22 cellular contexts compared by ENCODE assay signal in the genomic region with DNA sequence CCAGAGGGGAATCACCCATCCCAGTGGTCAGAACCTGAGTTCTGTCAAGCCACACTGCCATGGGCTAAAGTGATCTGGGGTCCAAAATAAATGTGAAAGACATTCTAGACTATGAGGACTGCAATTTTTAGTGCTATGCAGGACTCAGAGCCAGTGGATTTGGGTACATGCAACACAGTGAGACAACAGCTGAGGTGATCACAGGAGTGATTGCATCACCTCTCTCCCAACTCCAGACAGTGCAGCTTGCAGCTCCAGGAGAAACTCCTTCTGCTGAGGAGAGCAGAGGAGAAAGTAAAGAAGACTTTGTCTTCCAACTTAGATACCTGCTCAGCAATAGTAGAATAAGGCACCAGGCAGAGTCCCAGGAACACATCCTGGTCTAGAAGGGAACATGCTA.
A peak's percentile ranks its signal among the peaks of the same experiment; 100 is the strongest.
DNase-seq lines count a peak whose midpoint lies in the region; ATAC-seq, FAIRE-seq and TF ChIP-seq lines count a peak whose summit lies in the region.
"Had no signal": no experiment of that assay in that cellular context is flagged by ENCODE, and none has a peak within 500 bp of the region (broad histone marks: within the 10 kb centered on the region; RNA-seq: fewer than 3 reads in every experiment).

No MANE protein-coding gene starts in this region.

- H3K4me1 ChIP-seq in HepG2 (ENCODE audit: insufficient read depth, low read length) (no peaks in the 10 kb centered on the region), right lobe of liver (no peaks in the 10 kb centered on the region), mesendoderm (ENCODE audit: control insufficient read depth, low read depth, low read length) (no peaks in the 10 kb centered on the region), spleen (no peaks in the 10 kb centered on the region)
- H3K4me1 ChIP-seq: BLaER1, Caco-2 had no signal

- H3K36me3 ChIP-seq in HepG2 (replicated peaks in 1 of 2; ENCODE audit: control insufficient read depth in 1 of 2, insufficient read depth in 2 of 2, low read length in 2 of 2) = no peaks in the 10 kb centered on the region
- H3K36me3 ChIP-seq in right lobe of liver = no peaks in the 10 kb centered on the region
- H3K36me3 ChIP-seq in mesendoderm (ENCODE audit: control insufficient read depth, insufficient read depth, low read length) = no peaks in the 10 kb centered on the region
- H3K36me3 ChIP-seq in spleen = no peaks in the 10 kb centered on the region
- H3K36me3 ChIP-seq: BLaER1, HAP-1 had no signal

- H3K27me3 Mint-ChIP-seq in stimulated activated memory B cell treated with anti-CD40 and anti-IgM and Interleukin-4, amounts not matched to agents 10 μg/mL and 1 μg/mL and 100 μg/mL, for 72 hours = no peaks in the 10 kb centered on the region
- H3K27me3 Mint-ChIP-seq: B cell; CD4-positive, CD25-positive, alpha-beta regulatory T cell had no signal

- H3K27me3 ChIP-seq in HepG2 (ENCODE audit: control insufficient read depth in 1 of 2, insufficient read depth in 2 of 2, low read length in 2 of 2) (no peaks in the 10 kb centered on the region), right lobe of liver (no peaks in the 10 kb centered on the region), mesendoderm (ENCODE audit: insufficient read depth, low read length, poor library complexity) (no peaks in the 10 kb centered on the region), spleen (replicated peaks in 1 of 7) (no peaks in the 10 kb centered on the region)
- H3K27me3 ChIP-seq: BLaER1 had no signal

- no peak overlapping the region for H2AFZ ChIP-seq in HepG2 (ENCODE audit: low read length)
- H2AFZ ChIP-seq: GM23338 had no signal

- POLR2A ChIA-PET in HepG2 (lab: Yijun Ruan, JAX) = no interaction called here

- no peak overlapping the region for H3K4me3 Mint-ChIP-seq in stimulated activated memory B cell treated with anti-CD40 and anti-IgM and Interleukin-4, amounts not matched to agents 10 μg/mL and 1 μg/mL and 100 μg/mL, for 72 hours
- H3K4me3 Mint-ChIP-seq: B cell; CD4-positive, CD25-positive, alpha-beta regulatory T cell; CD8-positive, alpha-beta T cell; GM23338; HFFc6 had no signal

- no peaks in the 10 kb centered on the region for H3K79me2 ChIP-seq in HepG2 (ENCODE audit: insufficient read depth, low read length)
- no peaks in the 10 kb centered on the region for H3K79me2 ChIP-seq in mesendoderm (ENCODE audit: control insufficient read depth, insufficient read depth, low read length)

- no peak for TF ChIP-seq EP300 in HepG2 (IDR thresholded peaks at IDR 0.05; ENCODE audit: low read depth in 2 of 2, low read length in 2 of 2)
- TF ChIP-seq EP300 in HepG2 (CRISPR knock-in tag; IDR thresholded peaks at IDR 0.05; ENCODE audit: borderline replicate concordance) = no peak

- in situ Hi-C loops in HepG2 (cut with HindIII; ENCODE audit: extremely low pct_ligation_motif_present, low pct_unique_long_range_greater_than_20kb) = no loop called here

- H3K56ac ChIP-seq in mesendoderm (ENCODE audit: low read length) = no peak overlapping the region

- no peak overlapping the region for H3K23ac ChIP-seq in mesendoderm (ENCODE audit: low read length)

- H3K9ac ChIP-seq in HepG2 (ENCODE audit: insufficient read depth, low read depth, low read length) (no peak overlapping the region), mesendoderm (ENCODE audit: low read length) (no peak overlapping the region)
- H3K9ac ChIP-seq: BLaER1 had no signal

- no peak overlapping the region for H4K8ac ChIP-seq in mesendoderm (ENCODE audit: low read depth, low read length)

- H3K4me3 ChIP-seq in HepG2 (replicated peaks in 1 of 3; ENCODE audit: insufficient read depth in 1 of 3, low read depth in 2 of 3, low read length in 3 of 3) = no peak overlapping the region
- no peak overlapping the region for H3K4me3 ChIP-seq in right lobe of liver
- no peak overlapping the region for H3K4me3 ChIP-seq in epithelial cell of esophagus (ENCODE audit: low read length)
- no peak overlapping the region for H3K4me3 ChIP-seq in mesendoderm (ENCODE audit: low read length)
- no peak overlapping the region for H3K4me3 ChIP-seq in spleen
- H3K4me3 ChIP-seq: BLaER1, GM23338, HAP-1 had no signal

- FAIRE-seq in HepG2 (lab: Jason Lieb, UNC) = no peak
- FAIRE-seq: A204.1, G401.6, GM12892, H54 had no signal

- H3K4me2 ChIP-seq in HepG2 (ENCODE audit: low read depth, low read length) = no peak overlapping the region
- H3K4me2 ChIP-seq in mesendoderm (ENCODE audit: low read length) = no peak overlapping the region
- H3K4me2 ChIP-seq: BLaER1, GM23338 had no signal

- no peak overlapping the region for H4K5ac ChIP-seq in mesendoderm (ENCODE audit: low read length)

- CTCF ChIA-PET in HepG2 (lab: Yijun Ruan, JAX; ENCODE audit: low intra/inter-chr PET ratio, low total read pairs) = no interaction called here

- no peaks in the 10 kb centered on the region for H4K20me1 ChIP-seq in HepG2 (ENCODE audit: insufficient read depth, low read length)
- H4K20me1 ChIP-seq: BLaER1 had no signal

- TF ChIP-seq CTCF in HepG2 (CRISPR knock-in tag; IDR thresholded peaks at IDR 0.05) (no peak), right lobe of liver (IDR thresholded peaks at IDR 0.05) (no peak), epithelial cell of esophagus (IDR thresholded peaks at IDR 0.05; ENCODE audit: insufficient read depth, low read depth, low read length, missing control alignments) (no peak), spleen (IDR thresholded peaks at IDR 0.05 in 8 of 11, conservative IDR thresholded peaks at IDR 0.05 in 3 of 11) (no peak)

- no peaks in the 10 kb centered on the region for H3K36me3 Mint-ChIP-seq in stimulated activated memory B cell treated with anti-CD40 and anti-IgM and Interleukin-4, amounts not matched to agents 10 μg/mL and 1 μg/mL and 100 μg/mL, for 72 hours
- H3K36me3 Mint-ChIP-seq: CD4-positive, CD25-positive, alpha-beta regulatory T cell; CD8-positive, alpha-beta T cell had no signal

- no peak overlapping the region for H3K4ac ChIP-seq in mesendoderm (ENCODE audit: low read depth, low read length)

- no peak overlapping the region for H2BK15ac ChIP-seq in mesendoderm (replicated peaks; ENCODE audit: low read depth)

- no peak overlapping the region for H2AK5ac ChIP-seq in mesendoderm (ENCODE audit: low read length)

- intact Hi-C loops in HepG2 (cut with micrococcal nuclease; ENCODE audit: unreplicated experiment) = no loop called here
- intact Hi-C loops in right lobe of liver (cut with DNase I) = no loop called here
- intact Hi-C loops in spleen (cut with DNase I; ENCODE audit: low total_unique reads) = no loop called here

- H3K79me1 ChIP-seq in mesendoderm (ENCODE audit: low read length) = no peaks in the 10 kb centered on the region

- H2BK5ac ChIP-seq in mesendoderm (ENCODE audit: low read length) = no peak overlapping the region

- no peak overlapping the region for H2BK120ac ChIP-seq in mesendoderm (ENCODE audit: low read depth, low read length)

- peaks cover 33% of the 10 kb centered on the region for H3K9me3 ChIP-seq in HepG2 (ENCODE audit: low read length)
- no peaks in the 10 kb centered on the region for H3K9me3 ChIP-seq in right lobe of liver
- peaks cover 0 to 26% (median 15%) of the 10 kb centered on the region in 8 donors for H3K9me3 ChIP-seq in spleen
- H3K9me3 ChIP-seq: BLaER1, Caco-2 had no signal

- DNase-seq in HepG2 (ENCODE audit: low spot score) = no peak
- DNase-seq in right lobe of liver = no peak
- DNase-seq in epithelial cell of esophagus (ENCODE audit: low read depth) = peak; percentile 9
- DNase-seq in mesendoderm = no peak
- no peak for DNase-seq in spleen
- DNase-seq: Caco-2; CD4-positive, CD25-positive, alpha-beta regulatory T cell; CD8-positive, alpha-beta T cell; DMS153; DND-41; HFFc6 had no signal

- no peaks in the 10 kb centered on the region for H3K4me1 Mint-ChIP-seq in stimulated activated memory B cell treated with anti-CD40 and anti-IgM and Interleukin-4, amounts not matched to agents 10 μg/mL and 1 μg/mL and 100 μg/mL, for 72 hours
- H3K4me1 Mint-ChIP-seq: B cell; CD4-positive, CD25-positive, alpha-beta regulatory T cell; GM23338 had no signal

- no peak for ATAC-seq in HepG2
- ATAC-seq in right lobe of liver = no peak
- ATAC-seq in stimulated activated memory B cell treated with anti-CD40 and anti-IgM and Interleukin-4, amounts not matched to agents 10 μg/mL and 1 μg/mL and 100 μg/mL, for 72 hours = peak; percentile 54
- ATAC-seq: CD8-positive, alpha-beta T cell; GM23338 had no signal

- H3K18ac ChIP-seq in mesendoderm (ENCODE audit: low read length) = no peak overlapping the region

- H3K27ac Mint-ChIP-seq in stimulated activated memory B cell treated with anti-CD40 and anti-IgM and Interleukin-4, amounts not matched to agents 10 μg/mL and 1 μg/mL and 100 μg/mL, for 72 hours = no peak overlapping the region
- H3K27ac Mint-ChIP-seq: B cell; CD4-positive, CD25-positive, alpha-beta regulatory T cell; CD8-positive, alpha-beta T cell; GM23338; HFFc6 had no signal

- peaks cover 13% of the 10 kb centered on the region for H3K9me3 Mint-ChIP-seq in stimulated activated memory B cell treated with anti-CD40 and anti-IgM and Interleukin-4, amounts not matched to agents 10 μg/mL and 1 μg/mL and 100 μg/mL, for 72 hours
- H3K9me3 Mint-ChIP-seq: GM23338 had no signal

- no peak for TF ChIP-seq RAD21 in HepG2 (CRISPR knock-in tag; IDR thresholded peaks at IDR 0.05)

- BruUV-seq in HepG2 (replicated peaks; lab: Mats Ljungman, UMichigan) = no TSS peak

- no peak for TF ChIP-seq POLR2A in HepG2 (IDR thresholded peaks at IDR 0.05; ENCODE audit: insufficient read depth in 1 of 2, low read depth in 2 of 2, low read length in 2 of 2)
- no peak for TF ChIP-seq POLR2A in right lobe of liver (IDR thresholded peaks at IDR 0.05)
- TF ChIP-seq POLR2A in spleen (IDR thresholded peaks at IDR 0.05) = no peak

- no peak overlapping the region for H3K27ac ChIP-seq in HepG2 (ENCODE audit: extremely low read length, insufficient read depth, low read length)
- H3K27ac ChIP-seq in right lobe of liver = no peak overlapping the region
- H3K27ac ChIP-seq in mesendoderm (ENCODE audit: low read depth, low read length) = no peak overlapping the region
- no peak overlapping the region for H3K27ac ChIP-seq in spleen
- H3K27ac ChIP-seq: 22Rv1, BLaER1, C4-2B had no signal

TF ChIP-seq in HepG2, 621 proteins besides CTCF, POLR2A, EP300 and RAD21:
- TF ChIP-seq ZNF747 (CRISPR knock-in tag; IDR thresholded peaks at IDR 0.05; ENCODE audit: borderline replicate concordance) (no peak), DNMT3B (CRISPR knock-in tag; conservative IDR thresholded peaks at IDR 0.05) (no peak), CEBPB (IDR thresholded peaks at IDR 0.05; ENCODE audit: borderline replicate concordance, low read depth, low read length) (peak; percentile 27; the same call in 1 of the 2 replicates), KLF15 (CRISPR knock-in tag; IDR thresholded peaks at IDR 0.05; ENCODE audit: borderline replicate concordance) (no peak), MEF2D (CRISPR knock-in tag; IDR thresholded peaks at IDR 0.05) (no peak), MLLT10 (CRISPR knock-in tag; IDR thresholded peaks at IDR 0.05) (no peak), TCF7L2 (IDR thresholded peaks at IDR 0.05; ENCODE audit: low read depth, low read length) (no peak)
